Comparison of ENCODE assay signal across 1 cellular context in the genomic region with DNA sequence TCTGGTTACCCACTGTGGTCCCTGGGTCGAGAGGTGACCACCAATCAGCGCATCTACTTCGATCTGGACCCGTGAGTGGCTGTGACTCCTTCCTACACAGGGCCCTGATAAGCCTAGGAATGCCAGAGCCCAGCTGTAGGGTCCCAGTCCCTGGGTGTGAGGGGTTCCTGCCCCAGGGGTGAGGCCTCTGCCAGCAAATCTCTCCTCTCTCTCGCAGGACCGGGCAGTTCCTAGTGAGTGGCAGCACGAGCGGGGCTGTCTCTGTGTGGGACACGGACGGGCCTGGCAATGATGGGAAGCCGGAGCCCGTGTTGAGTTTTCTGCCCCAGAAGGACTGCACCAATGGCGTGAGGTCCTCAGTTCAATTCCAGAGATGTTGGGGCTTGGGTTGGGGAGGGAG.
TF ChIP-seq lines count a peak whose summit lies in the region.

No MANE protein-coding gene starts in this region.

TF ChIP-seq in neural cell, 6 proteins besides CTCF, POLR2A, EP300 and RAD21:
- TF ChIP-seq REST (IDR thresholded peaks at IDR 0.05; ENCODE audit: borderline replicate concordance) (no peak), MXI1 (conservative IDR thresholded peaks at IDR 0.05; ENCODE audit: poor library complexity, severe bottlenecking) (no peak), POLR2AphosphoS5 (IDR thresholded peaks at IDR 0.05) (no peak), TAF1 (IDR thresholded peaks at IDR 0.05; ENCODE audit: low read depth) (no peak), SMC3 (conservative IDR thresholded peaks at IDR 0.05; ENCODE audit: poor library complexity) (no peak), EZH2 (IDR thresholded peaks at IDR 0.05; ENCODE audit: borderline replicate concordance, insufficient read depth, low read length, poor library complexity, severe bottlenecking) (no peak)
